1 cellular context compared by ENCODE assay signal in genomic region chr22:20002098-20002497, GRCh38.
TF ChIP-seq lines count a peak whose summit lies in the region.

No MANE protein-coding gene starts in this region.

TF ChIP-seq in K562, 482 proteins besides CTCF, POLR2A, EP300 and RAD21 (continues in another document):
- TF ChIP-seq SP2 (IDR thresholded peaks at IDR 0.05; ENCODE audit: extremely low read depth, low read depth, low read length, poor library complexity, severe bottlenecking), result peak; percentile 10
- TF ChIP-seq RBBP5 (IDR thresholded peaks at IDR 0.05; ENCODE audit: borderline replicate concordance, insufficient read depth, low read length, poor library complexity, severe bottlenecking), result peak; percentile 74
- TF ChIP-seq CBX3 (IDR thresholded peaks at IDR 0.05; ENCODE audit: borderline replicate concordance in 1 of 2, low read length in 2 of 2), result peak in 1 of 2 experiments; percentile 61; a peak in 1 of 3 replicates
- peak; percentile 57 for TF ChIP-seq WHSC1 (IDR thresholded peaks at IDR 0.05; ENCODE audit: low read length)
- peak; percentile 36 for TF ChIP-seq CHD1 (IDR thresholded peaks at IDR 0.05; ENCODE audit: low read length)
- TF ChIP-seq ZNF277 (CRISPR knock-in tag; IDR thresholded peaks at IDR 0.05; ENCODE audit: borderline replicate concordance), result no peak
- TF ChIP-seq ZBTB11 (CRISPR knock-in tag; IDR thresholded peaks at IDR 0.05), result peak in 1 of 3 experiments; percentile 5; a peak in 1 of 6 replicates
- no peak for TF ChIP-seq ZNF318 (IDR thresholded peaks at IDR 0.05; ENCODE audit: borderline replicate concordance in 1 of 2, low read depth in 1 of 2)
- no peak for TF ChIP-seq RFX7 (CRISPR knock-in tag; IDR thresholded peaks at IDR 0.05)
- TF ChIP-seq ZBTB40 (IDR thresholded peaks at IDR 0.05), result no peak
- TF ChIP-seq ZBTB40 (CRISPR knock-in tag; IDR thresholded peaks at IDR 0.05), result peak; percentile 9; the same call in 1 of the 2 replicates
- TF ChIP-seq TRIM24 (IDR thresholded peaks at IDR 0.05), result no peak
- TF ChIP-seq ETS2 (tag; IDR thresholded peaks at IDR 0.05; ENCODE audit: borderline replicate concordance, poor library complexity, severe bottlenecking), result peak; percentile 14
